ENCODE assay signal across 1 cellular context in the genomic region with DNA sequence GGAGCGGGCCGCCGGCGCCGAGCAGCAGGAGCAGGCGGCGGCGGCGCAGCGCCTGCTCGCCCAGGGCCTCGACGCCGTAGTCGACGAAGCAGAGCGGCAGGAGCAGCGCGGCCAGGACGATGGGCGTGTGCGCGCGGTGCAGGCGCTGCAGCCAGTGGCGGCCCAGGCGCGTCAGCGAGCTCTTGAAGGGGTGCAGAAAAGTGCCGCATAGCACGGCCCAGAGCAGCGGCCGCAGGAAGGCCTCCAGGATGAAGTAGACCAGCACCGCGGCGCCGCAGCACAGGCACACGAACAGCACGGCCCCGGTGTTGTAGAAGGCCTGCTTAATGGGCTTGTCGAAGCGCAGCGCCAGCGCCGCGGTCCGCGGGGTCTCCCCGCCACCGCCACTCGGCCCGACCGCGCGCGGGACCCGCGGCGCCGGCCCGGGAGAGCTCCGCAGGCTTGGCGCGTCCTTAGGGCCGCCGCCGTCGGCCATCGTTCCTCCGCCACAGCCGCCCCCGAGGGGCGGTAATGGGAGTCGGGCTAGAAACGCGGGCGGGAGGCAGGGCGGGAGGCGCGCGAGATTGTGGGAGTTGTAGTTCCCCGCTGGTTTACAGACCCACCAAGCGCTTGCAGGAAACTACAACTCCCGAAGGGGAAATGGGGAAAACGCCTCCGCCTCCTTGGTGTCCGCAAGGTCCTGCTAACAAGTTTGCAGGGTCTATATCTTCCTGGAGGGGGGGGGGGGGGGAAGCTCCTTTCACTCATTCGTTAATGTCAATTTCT.
A peak's percentile ranks its signal among the peaks of the same experiment; 100 is the strongest.
TF ChIP-seq lines count a peak whose summit lies in the region.

A gene (minus strand): TSS at position 509 of the 765 bp plus-strand sequence. CDS start 34 bp downstream, at position 475.

TF ChIP-seq in K562, 482 proteins besides CTCF, POLR2A, EP300 and RAD21 (continued from another document and continues in another):
- TF ChIP-seq, protein P1, sequence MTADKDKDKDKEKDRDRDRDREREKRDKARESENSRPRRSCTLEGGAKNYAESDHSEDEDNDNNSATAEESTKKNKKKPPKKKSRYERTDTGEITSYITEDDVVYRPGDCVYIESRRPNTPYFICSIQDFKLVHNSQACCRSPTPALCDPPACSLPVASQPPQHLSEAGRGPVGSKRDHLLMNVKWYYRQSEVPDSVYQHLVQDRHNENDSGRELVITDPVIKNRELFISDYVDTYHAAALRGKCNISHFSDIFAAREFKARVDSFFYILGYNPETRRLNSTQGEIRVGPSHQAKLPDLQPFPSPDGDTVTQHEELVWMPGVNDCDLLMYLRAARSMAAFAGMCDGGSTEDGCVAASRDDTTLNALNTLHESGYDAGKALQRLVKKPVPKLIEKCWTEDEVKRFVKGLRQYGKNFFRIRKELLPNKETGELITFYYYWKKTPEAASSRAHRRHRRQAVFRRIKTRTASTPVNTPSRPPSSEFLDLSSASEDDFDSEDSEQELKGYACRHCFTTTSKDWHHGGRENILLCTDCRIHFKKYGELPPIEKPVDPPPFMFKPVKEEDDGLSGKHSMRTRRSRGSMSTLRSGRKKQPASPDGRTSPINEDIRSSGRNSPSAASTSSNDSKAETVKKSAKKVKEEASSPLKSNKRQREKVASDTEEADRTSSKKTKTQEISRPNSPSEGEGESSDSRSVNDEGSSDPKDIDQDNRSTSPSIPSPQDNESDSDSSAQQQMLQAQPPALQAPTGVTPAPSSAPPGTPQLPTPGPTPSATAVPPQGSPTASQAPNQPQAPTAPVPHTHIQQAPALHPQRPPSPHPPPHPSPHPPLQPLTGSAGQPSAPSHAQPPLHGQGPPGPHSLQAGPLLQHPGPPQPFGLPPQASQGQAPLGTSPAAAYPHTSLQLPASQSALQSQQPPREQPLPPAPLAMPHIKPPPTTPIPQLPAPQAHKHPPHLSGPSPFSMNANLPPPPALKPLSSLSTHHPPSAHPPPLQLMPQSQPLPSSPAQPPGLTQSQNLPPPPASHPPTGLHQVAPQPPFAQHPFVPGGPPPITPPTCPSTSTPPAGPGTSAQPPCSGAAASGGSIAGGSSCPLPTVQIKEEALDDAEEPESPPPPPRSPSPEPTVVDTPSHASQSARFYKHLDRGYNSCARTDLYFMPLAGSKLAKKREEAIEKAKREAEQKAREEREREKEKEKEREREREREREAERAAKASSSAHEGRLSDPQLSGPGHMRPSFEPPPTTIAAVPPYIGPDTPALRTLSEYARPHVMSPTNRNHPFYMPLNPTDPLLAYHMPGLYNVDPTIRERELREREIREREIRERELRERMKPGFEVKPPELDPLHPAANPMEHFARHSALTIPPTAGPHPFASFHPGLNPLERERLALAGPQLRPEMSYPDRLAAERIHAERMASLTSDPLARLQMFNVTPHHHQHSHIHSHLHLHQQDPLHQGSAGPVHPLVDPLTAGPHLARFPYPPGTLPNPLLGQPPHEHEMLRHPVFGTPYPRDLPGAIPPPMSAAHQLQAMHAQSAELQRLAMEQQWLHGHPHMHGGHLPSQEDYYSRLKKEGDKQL (CRISPR knock-in tag; IDR thresholded peaks at IDR 0.05; ENCODE audit: borderline replicate concordance): 0 out of 2 replicates have a peak, but pooled peaks have one; percentile 4
- TF ChIP-seq FOSL1 (tag; conservative IDR thresholded peaks at IDR 0.05): 0 out of 2 replicates have a peak, but pooled peaks have one; percentile 36
- no peak for TF ChIP-seq MECOM (CRISPR knock-in tag; IDR thresholded peaks at IDR 0.05)
- TF ChIP-seq RAD51 (IDR thresholded peaks at IDR 0.05; ENCODE audit: borderline replicate concordance, low read depth): no peak
- no peak for TF ChIP-seq KHSRP (IDR thresholded peaks at IDR 0.05)
- TF ChIP-seq MXI1 (IDR thresholded peaks at IDR 0.05; ENCODE audit: low read depth, low read length): no peak
- no peak for TF ChIP-seq KLF16 (IDR thresholded peaks at IDR 0.05)
- no peak for TF ChIP-seq MTF1 (CRISPR knock-in tag; IDR thresholded peaks at IDR 0.05; ENCODE audit: borderline replicate concordance)
- no peak for TF ChIP-seq RHOXF2B (CRISPR knock-in tag; conservative IDR thresholded peaks at IDR 0.05)
- TF ChIP-seq MEF2A (IDR thresholded peaks at IDR 0.05; ENCODE audit: control insufficient read depth, low read depth, low read length): no peak
- TF ChIP-seq KLF1 (tag; IDR thresholded peaks at IDR 0.05): peak; percentile 68; the same call in 1 of the 2 replicates
- TF ChIP-seq ZNF347 (CRISPR knock-in tag; IDR thresholded peaks at IDR 0.05; ENCODE audit: low read depth): no peak
- no peak for TF ChIP-seq PHB2 (IDR thresholded peaks at IDR 0.05; ENCODE audit: low read depth)
- TF ChIP-seq GABPA (tag; conservative IDR thresholded peaks at IDR 0.05; ENCODE audit: low read depth): peak; percentile 61
- TF ChIP-seq, protein P2, sequence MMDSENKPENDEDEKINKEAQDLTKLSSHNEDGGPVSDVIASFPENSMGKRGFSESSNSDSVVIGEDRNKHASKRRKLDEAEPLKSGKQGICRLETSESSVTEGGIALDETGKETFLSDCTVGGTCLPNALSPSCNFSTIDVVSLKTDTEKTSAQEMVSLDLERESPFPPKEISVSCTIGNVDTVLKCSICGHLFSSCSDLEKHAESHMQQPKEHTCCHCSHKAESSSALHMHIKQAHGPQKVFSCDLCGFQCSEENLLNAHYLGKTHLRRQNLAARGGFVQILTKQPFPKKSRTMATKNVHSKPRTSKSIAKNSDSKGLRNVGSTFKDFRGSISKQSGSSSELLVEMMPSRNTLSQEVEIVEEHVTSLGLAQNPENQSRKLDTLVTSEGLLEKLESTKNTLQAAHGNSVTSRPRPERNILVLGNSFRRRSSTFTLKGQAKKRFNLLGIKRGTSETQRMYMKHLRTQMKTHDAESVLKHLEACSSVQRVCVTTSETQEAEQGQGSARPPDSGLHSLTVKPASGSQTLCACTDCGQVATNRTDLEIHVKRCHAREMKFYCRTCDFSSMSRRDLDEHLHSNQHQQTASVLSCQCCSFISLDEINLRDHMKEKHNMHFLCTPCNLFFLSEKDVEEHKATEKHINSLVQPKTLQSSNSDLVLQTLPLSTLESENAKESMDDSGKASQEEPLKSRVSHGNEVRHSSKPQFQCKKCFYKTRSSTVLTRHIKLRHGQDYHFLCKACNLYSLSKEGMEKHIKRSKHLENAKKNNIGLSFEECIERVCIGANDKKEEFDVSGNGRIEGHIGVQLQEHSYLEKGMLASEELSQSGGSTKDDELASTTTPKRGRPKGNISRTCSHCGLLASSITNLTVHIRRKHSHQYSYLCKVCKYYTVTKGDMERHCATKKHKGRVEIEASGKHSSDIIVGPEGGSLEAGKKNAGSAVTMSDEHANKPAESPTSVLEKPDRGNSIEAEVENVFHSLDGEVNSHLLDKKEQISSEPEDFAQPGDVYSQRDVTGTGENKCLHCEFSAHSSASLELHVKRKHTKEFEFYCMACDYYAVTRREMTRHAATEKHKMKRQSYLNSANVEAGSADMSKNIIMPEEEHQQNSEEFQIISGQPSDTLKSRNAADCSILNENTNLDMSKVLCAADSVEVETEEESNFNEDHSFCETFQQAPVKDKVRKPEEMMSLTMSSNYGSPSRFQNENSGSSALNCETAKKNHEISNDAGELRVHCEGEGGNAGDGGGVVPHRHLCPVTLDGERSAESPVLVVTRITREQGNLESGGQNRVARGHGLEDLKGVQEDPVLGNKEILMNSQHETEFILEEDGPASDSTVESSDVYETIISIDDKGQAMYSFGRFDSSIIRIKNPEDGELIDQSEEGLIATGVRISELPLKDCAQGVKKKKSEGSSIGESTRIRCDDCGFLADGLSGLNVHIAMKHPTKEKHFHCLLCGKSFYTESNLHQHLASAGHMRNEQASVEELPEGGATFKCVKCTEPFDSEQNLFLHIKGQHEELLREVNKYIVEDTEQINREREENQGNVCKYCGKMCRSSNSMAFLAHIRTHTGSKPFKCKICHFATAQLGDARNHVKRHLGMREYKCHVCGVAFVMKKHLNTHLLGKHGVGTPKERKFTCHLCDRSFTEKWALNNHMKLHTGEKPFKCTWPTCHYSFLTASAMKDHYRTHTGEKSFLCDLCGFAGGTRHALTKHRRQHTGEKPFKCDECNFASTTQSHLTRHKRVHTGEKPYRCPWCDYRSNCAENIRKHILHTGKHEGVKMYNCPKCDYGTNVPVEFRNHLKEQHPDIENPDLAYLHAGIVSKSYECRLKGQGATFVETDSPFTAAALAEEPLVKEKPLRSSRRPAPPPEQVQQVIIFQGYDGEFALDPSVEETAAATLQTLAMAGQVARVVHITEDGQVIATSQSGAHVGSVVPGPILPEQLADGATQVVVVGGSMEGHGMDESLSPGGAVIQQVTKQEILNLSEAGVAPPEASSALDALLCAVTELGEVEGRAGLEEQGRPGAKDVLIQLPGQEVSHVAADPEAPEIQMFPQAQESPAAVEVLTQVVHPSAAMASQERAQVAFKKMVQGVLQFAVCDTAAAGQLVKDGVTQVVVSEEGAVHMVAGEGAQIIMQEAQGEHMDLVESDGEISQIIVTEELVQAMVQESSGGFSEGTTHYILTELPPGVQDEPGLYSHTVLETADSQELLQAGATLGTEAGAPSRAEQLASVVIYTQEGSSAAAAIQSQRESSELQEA (IDR thresholded peaks at IDR 0.05; ENCODE audit: low read depth): no peak
- TF ChIP-seq ZNF830 (CRISPR knock-in tag; IDR thresholded peaks at IDR 0.05): no peak
- no peak for TF ChIP-seq RBM14 (IDR thresholded peaks at IDR 0.05; ENCODE audit: borderline replicate concordance, insufficient read depth, low read depth, low read length)
- no peak for TF ChIP-seq ZNF140 (CRISPR knock-in tag; IDR thresholded peaks at IDR 0.05)
- peak; percentile 53; the same call in 1 of the 2 replicates for TF ChIP-seq ESRRA (IDR thresholded peaks at IDR 0.05; ENCODE audit: borderline replicate concordance, low read depth)
- TF ChIP-seq NR1H2 (CRISPR knock-in tag; IDR thresholded peaks at IDR 0.05): no peak
- TF ChIP-seq ZNF263 (CRISPR knock-in tag; IDR thresholded peaks at IDR 0.05; ENCODE audit: borderline replicate concordance): no peak
- TF ChIP-seq RBM34 (IDR thresholded peaks at IDR 0.05; ENCODE audit: borderline replicate concordance, insufficient read depth, low read length): no peak
- peak; percentile 91 for TF ChIP-seq ZNF644 (tag; IDR thresholded peaks at IDR 0.05; ENCODE audit: low read depth)
- 0 out of 4 replicates have a peak, but pooled peaks of 1 of the 2 experiments have one; percentile 26 for TF ChIP-seq KDM4B (IDR thresholded peaks at IDR 0.05; ENCODE audit: borderline replicate concordance in 2 of 2, low read depth in 1 of 2)
- no peak for TF ChIP-seq SMARCB1 (IDR thresholded peaks at IDR 0.05; ENCODE audit: insufficient read length, low read depth)
- TF ChIP-seq, protein P3, sequence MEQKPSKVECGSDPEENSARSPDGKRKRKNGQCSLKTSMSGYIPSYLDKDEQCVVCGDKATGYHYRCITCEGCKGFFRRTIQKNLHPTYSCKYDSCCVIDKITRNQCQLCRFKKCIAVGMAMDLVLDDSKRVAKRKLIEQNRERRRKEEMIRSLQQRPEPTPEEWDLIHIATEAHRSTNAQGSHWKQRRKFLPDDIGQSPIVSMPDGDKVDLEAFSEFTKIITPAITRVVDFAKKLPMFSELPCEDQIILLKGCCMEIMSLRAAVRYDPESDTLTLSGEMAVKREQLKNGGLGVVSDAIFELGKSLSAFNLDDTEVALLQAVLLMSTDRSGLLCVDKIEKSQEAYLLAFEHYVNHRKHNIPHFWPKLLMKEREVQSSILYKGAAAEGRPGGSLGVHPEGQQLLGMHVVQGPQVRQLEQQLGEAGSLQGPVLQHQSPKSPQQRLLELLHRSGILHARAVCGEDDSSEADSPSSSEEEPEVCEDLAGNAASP (IDR thresholded peaks at IDR 0.05): no peak
- TF ChIP-seq, protein P4, sequence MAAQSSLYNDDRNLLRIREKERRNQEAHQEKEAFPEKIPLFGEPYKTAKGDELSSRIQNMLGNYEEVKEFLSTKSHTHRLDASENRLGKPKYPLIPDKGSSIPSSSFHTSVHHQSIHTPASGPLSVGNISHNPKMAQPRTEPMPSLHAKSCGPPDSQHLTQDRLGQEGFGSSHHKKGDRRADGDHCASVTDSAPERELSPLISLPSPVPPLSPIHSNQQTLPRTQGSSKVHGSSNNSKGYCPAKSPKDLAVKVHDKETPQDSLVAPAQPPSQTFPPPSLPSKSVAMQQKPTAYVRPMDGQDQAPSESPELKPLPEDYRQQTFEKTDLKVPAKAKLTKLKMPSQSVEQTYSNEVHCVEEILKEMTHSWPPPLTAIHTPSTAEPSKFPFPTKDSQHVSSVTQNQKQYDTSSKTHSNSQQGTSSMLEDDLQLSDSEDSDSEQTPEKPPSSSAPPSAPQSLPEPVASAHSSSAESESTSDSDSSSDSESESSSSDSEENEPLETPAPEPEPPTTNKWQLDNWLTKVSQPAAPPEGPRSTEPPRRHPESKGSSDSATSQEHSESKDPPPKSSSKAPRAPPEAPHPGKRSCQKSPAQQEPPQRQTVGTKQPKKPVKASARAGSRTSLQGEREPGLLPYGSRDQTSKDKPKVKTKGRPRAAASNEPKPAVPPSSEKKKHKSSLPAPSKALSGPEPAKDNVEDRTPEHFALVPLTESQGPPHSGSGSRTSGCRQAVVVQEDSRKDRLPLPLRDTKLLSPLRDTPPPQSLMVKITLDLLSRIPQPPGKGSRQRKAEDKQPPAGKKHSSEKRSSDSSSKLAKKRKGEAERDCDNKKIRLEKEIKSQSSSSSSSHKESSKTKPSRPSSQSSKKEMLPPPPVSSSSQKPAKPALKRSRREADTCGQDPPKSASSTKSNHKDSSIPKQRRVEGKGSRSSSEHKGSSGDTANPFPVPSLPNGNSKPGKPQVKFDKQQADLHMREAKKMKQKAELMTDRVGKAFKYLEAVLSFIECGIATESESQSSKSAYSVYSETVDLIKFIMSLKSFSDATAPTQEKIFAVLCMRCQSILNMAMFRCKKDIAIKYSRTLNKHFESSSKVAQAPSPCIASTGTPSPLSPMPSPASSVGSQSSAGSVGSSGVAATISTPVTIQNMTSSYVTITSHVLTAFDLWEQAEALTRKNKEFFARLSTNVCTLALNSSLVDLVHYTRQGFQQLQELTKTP (IDR thresholded peaks at IDR 0.05; ENCODE audit: low read depth in 1 of 2, partially characterized antibody in 2 of 2): peak; percentile 71 to 98
- no peak for TF ChIP-seq ZNF431 (CRISPR knock-in tag; IDR thresholded peaks at IDR 0.05)
- no peak for TF ChIP-seq ZNF764 (CRISPR knock-in tag; IDR thresholded peaks at IDR 0.05; ENCODE audit: low read depth)
- no peak for TF ChIP-seq ZNF324 (CRISPR knock-in tag; IDR thresholded peaks at IDR 0.05)
- TF ChIP-seq, protein P5, sequence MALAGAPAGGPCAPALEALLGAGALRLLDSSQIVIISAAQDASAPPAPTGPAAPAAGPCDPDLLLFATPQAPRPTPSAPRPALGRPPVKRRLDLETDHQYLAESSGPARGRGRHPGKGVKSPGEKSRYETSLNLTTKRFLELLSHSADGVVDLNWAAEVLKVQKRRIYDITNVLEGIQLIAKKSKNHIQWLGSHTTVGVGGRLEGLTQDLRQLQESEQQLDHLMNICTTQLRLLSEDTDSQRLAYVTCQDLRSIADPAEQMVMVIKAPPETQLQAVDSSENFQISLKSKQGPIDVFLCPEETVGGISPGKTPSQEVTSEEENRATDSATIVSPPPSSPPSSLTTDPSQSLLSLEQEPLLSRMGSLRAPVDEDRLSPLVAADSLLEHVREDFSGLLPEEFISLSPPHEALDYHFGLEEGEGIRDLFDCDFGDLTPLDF (CRISPR knock-in tag; IDR thresholded peaks at IDR 0.05): peak; percentile 56; the same call in 1 of the 2 replicates
- no peak for TF ChIP-seq NR2C2 (CRISPR knock-in tag; IDR thresholded peaks at IDR 0.05)
- TF ChIP-seq NR2C2 (tag; IDR thresholded peaks at IDR 0.05): peak; percentile 53
- no peak; the same call in 1 of the 2 replicates for TF ChIP-seq ZNF175 (CRISPR knock-in tag; IDR thresholded peaks at IDR 0.05; ENCODE audit: low read depth)
- TF ChIP-seq BMI1 (IDR thresholded peaks at IDR 0.05; ENCODE audit: low read length): no peak
- TF ChIP-seq ZNF75A (CRISPR knock-in tag; IDR thresholded peaks at IDR 0.05): no peak
